In the genomic region with DNA sequence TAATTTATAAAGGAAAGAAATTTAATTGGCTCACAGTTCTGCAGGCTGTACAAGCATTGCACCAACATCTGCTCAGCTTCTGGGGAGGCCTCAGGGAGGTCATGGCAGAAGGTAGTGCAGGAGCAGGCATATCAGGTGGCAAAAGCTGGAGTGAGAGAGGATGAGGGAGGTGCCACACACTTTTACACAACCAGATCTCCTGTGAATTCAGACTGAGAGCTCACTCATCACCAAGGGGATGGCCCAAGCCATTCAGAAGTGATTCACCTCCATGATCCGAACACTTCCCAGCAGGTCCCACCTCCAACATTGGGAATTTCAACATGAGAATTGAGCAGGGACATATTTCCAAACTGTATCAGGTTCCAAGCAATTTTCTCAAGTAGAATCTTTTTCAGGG, we compare ENCODE assay signal across 15 cellular contexts.
DNase-seq lines count a peak whose midpoint lies in the region; ATAC-seq and TF ChIP-seq lines count a peak whose summit lies in the region.
"Had no signal": no experiment of that assay in that cellular context is flagged by ENCODE, and none has a peak within 500 bp of the region (broad histone marks: within the 10 kb centered on the region; RNA-seq: fewer than 3 reads in every experiment).

No MANE protein-coding gene starts in this region.

- no peak for TF ChIP-seq CTCF in epithelial cell of esophagus (IDR thresholded peaks at IDR 0.05; ENCODE audit: insufficient read depth, low read depth, low read length, missing control alignments)

- H3K4me3 ChIP-seq in epithelial cell of esophagus (ENCODE audit: low read length) = no peak overlapping the region
- H3K4me3 ChIP-seq: SK-N-MC had no signal

- DNase-seq in DMS 273 treated with DMSO at 0.1 percent for 48 hours (lab: John Stamatoyannopoulos, UW) (peak; percentile 99), NCI-H69 (lab: John Stamatoyannopoulos, UW) (peak; percentile 15), epithelial cell of esophagus (ENCODE audit: low read depth) (peak; percentile 41), kidney tubule cell (ENCODE audit: low spot score) (peak; percentile 75), hepatic stellate cell (ENCODE audit: low spot score) (no peak), cerebellum (ENCODE audit: low spot score) (no peak), left colon (no peak), left cardiac atrium (no peak)
- DNase-seq: NCI-H1048, NCI-H1436 treated with DMSO at 0.1 percent for 48 hours, NCI-H2107, NCI-H345, NCI-H526, Right ventricle myocardium superior had no signal

- intact Hi-C loops in left colon (cut with DNase I, micrococcal nuclease) (no loop called here), left cardiac atrium (cut with DNase I) (no loop called here)

- no peak for ATAC-seq in left colon
- ATAC-seq in left cardiac atrium = no peak

Comparison
In these comparisons a context has a peak if more than half of its experiments do, and no peak if none do; other contexts are left out.
1. DNase-seq: peak in DMS 273 treated with DMSO at 0.1 percent for 48 hours (single experiment), NCI-H69 (single experiment), epithelial cell of esophagus (single experiment) and kidney tubule cell (single experiment); none in hepatic stellate cell (single experiment), cerebellum (single experiment), left colon (0 of 2) and left cardiac atrium (single experiment).